ENCODE assay signal across 9 cellular contexts in the genomic region with DNA sequence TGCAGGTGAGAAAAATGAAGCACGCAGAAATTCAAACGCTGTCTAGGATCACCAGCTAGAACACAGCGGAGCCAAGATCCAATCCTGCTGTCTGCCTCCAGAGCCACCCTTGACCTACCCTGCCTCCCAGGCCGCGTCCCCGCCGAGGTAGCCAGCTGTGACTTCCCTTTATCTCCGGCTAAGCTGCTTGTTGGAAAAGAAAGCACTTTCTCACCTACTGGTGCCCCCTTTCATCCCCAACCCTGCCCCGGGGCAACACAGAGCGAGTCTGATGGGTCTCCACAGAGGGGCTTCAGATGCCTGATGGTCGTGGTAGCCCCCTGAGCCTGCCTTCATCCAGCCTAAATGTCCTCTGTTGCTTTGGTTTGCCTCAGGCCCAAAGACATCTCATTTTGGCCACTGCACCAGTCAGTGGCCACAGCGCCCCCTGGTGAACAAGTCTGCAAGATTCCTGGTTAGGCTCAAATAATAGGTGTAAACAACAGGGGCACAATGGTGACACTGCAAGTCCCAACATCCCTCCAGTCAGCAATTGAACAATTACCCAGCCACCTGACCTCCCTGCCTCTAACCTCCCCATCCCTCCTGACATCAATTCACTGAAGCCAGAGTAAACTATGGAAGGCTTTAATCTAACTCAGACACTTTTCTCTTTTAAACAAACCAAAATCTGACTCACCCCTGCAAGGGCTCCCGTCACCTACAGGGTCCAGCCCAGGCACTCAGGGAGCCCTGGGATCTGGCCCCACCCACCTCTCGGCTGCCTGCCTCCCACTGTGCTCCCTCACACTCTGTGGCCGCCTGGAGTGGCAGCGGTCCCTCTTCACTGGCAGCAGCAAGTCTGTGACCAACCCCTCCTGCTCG. TPM values are rescaled to one million over a fixed set of nuclear protein-coding genes. Genes with fewer than 3 reads are reported as not detected.
DNase-seq lines count a peak whose midpoint lies in the region; ATAC-seq and TF ChIP-seq lines count a peak whose summit lies in the region.
"Had no signal": no experiment of that assay in that cellular context is flagged by ENCODE, and none has a peak within 500 bp of the region (broad histone marks: within the 10 kb centered on the region; RNA-seq: fewer than 3 reads in every experiment).

No MANE protein-coding gene starts in this region.

- H3K27ac Mint-ChIP-seq in activated CD4-positive, alpha-beta T cell treated with anti-CD3 and anti-CD28 coated beads for 36 hours: no peak overlapping the region
- H3K27ac Mint-ChIP-seq: activated naive CD8-positive, alpha-beta T cell had no signal

- H3K9me3 Mint-ChIP-seq in activated CD4-positive, alpha-beta T cell treated with anti-CD3 and anti-CD28 coated beads for 36 hours (ENCODE audit: low read depth): no peaks in the 10 kb centered on the region

- WGBS in right lobe of liver (ENCODE audit: insufficient coverage, low coverage, low lambda C conversion rate, missing lambda C conversion rate): 19% methylated on average over 13 of the region's 17 CpGs

- intact Hi-C loops in activated CD4-positive, alpha-beta T cell treated with anti-CD3 and anti-CD28 coated beads for 36 hours (cut with DNase I, micrococcal nuclease): loop anchor here (1.0 kb wide), 1 partner anchor 158 kb away; no protein-coding TSS in a partner anchor
- intact Hi-C loops in right lobe of liver (cut with DNase I): no loop called here

- TF ChIP-seq CTCF in choroid plexus epithelial cell (conservative IDR thresholded peaks at IDR 0.05; ENCODE audit: low read depth, low read length) (peak; percentile 94), right lobe of liver (IDR thresholded peaks at IDR 0.05) (peak; percentile 80 to 85 (median 83))

- peaks cover 8% of the 10 kb centered on the region for H3K36me3 Mint-ChIP-seq in activated CD4-positive, alpha-beta T cell treated with anti-CD3 and anti-CD28 coated beads for 36 hours (ENCODE audit: low read depth)

- CTCF ChIA-PET in activated CD4-positive, alpha-beta T cell treated with anti-CD3 and anti-CD28 coated beads for 36 hours (lab: Charles Lee): interaction anchor here (0.6 to 2.2 kb wide), 14 partner anchors 10 to 168 kb away, joined by 3 to 10 read pairs (median 4); partner anchors contain the start of gene LEO1

- POLR2A ChIA-PET in activated CD4-positive, alpha-beta T cell treated with anti-CD3 and anti-CD28 coated beads for 36 hours (lab: Charles Lee): no interaction called here

- ATAC-seq in GM21360 (IDR thresholded peaks at IDR 0.05; ENCODE audit: unreplicated experiment) (peak; percentile 48), right lobe of liver (peak; percentile 66 to 75 (median 70)), GM21447 (IDR thresholded peaks at IDR 0.05; ENCODE audit: unreplicated experiment) (no peak)
- peak; percentile 68 for ATAC-seq in activated CD4-positive, alpha-beta T cell treated with anti-CD3 and anti-CD28 coated beads for 36 hours

- no peaks in the 10 kb centered on the region for H3K27me3 Mint-ChIP-seq in activated CD4-positive, alpha-beta T cell treated with anti-CD3 and anti-CD28 coated beads for 36 hours
- H3K27me3 Mint-ChIP-seq: activated naive CD8-positive, alpha-beta T cell had no signal

- H3K27ac ChIP-seq in right lobe of liver: peak overlapping the region; percentile 63 to 97 (median 96)

- peaks cover 19% of the 10 kb centered on the region for H3K4me1 Mint-ChIP-seq in activated CD4-positive, alpha-beta T cell treated with anti-CD3 and anti-CD28 coated beads for 36 hours

- no peak for TF ChIP-seq POLR2A in right lobe of liver (IDR thresholded peaks at IDR 0.05)

- H3K4me3 Mint-ChIP-seq in activated CD4-positive, alpha-beta T cell treated with anti-CD3 and anti-CD28 coated beads for 36 hours: no peak overlapping the region
- H3K4me3 Mint-ChIP-seq: activated naive CD8-positive, alpha-beta T cell had no signal

- H3K9me3 ChIP-seq in right lobe of liver: no peaks in the 10 kb centered on the region

- H3K4me3 ChIP-seq in choroid plexus epithelial cell (ENCODE audit: low read depth, low read length) (no peak overlapping the region), right lobe of liver (no peak overlapping the region)

- H3K4me1 ChIP-seq in right lobe of liver: peaks cover 0 to 44% (median 24%) of the 10 kb centered on the region in 4 donors

- no peaks in the 10 kb centered on the region for H3K36me3 ChIP-seq in right lobe of liver

- no peaks in the 10 kb centered on the region for H3K27me3 ChIP-seq in right lobe of liver

- DNase-seq in CD1c-positive myeloid dendritic cell (ENCODE audit: extremely low spot score) (peak; percentile 84), NCI-H2107 (lab: John Stamatoyannopoulos, UW) (peak; percentile 7), choroid plexus epithelial cell (ENCODE audit: low read depth) (peak; percentile 81), right lobe of liver (peak; percentile 82 to 85 (median 85))
- DNase-seq in activated CD4-positive, alpha-beta T cell treated with anti-CD3 and anti-CD28 coated beads for 36 hours: peak; percentile 86
- DNase-seq in stimulated activated CD4-positive, alpha-beta T cell treated with anti-CD3 and anti-CD28 coated beads, TNF-alpha, amount 100 ng/mL, for 4 hours (ENCODE audit: low read depth in 3 of 3): peak; percentile 20 to 50 (median 27)

RNA-seq across cellular contexts. Expression of gene BCL2L10, which starts 27.3 kb away (rescaled TPM):
- total RNA-seq in activated CD4-positive, alpha-beta T cell treated with anti-CD3 and anti-CD28 coated beads for 36 hours: not detected
- total RNA-seq in right lobe of liver: 1 to 10 TPM; 1.8 to 3.9 (median 2.6) TPM

RNA-seq across cellular contexts. Expression of gene GNB5, which starts 51.4 kb away (rescaled TPM):
- total RNA-seq in activated CD4-positive, alpha-beta T cell treated with anti-CD3 and anti-CD28 coated beads for 36 hours: 10 to 100 TPM; 11.8 to 19.6 TPM
- 10 to 100 TPM; 11.1 to 34.5 (median 16.5) TPM for total RNA-seq in right lobe of liver

Comparison
In these comparisons a context has a peak if more than half of its experiments do, and no peak if none do; other contexts are left out.
1. DNase-seq: peak in every context shown above with its lines; median percentile 86 in activated CD4-positive, alpha-beta T cell treated with anti-CD3 and anti-CD28 coated beads for 36 hours; 85 in right lobe of liver; 84 in CD1c-positive myeloid dendritic cell; 81 in choroid plexus epithelial cell; 27 in stimulated activated CD4-positive, alpha-beta T cell treated with anti-CD3 and anti-CD28 coated beads, TNF-alpha, amount 100 ng/mL, for 4 hours; 7 in NCI-H2107.
2. intact Hi-C loops: an anchor here in activated CD4-positive, alpha-beta T cell treated with anti-CD3 and anti-CD28 coated beads for 36 hours (1.0 kb wide); none called in right lobe of liver.